ENCODE assay signal across 9 cellular contexts in genomic region chr2:126664234-126664633, GRCh38. TPM values are rescaled to one million over a fixed set of nuclear protein-coding genes. Genes with fewer than 3 reads are reported as not detected.
DNase-seq lines count a peak whose midpoint lies in the region; ATAC-seq, FAIRE-seq and TF ChIP-seq lines count a peak whose summit lies in the region.
"Had no signal": no experiment of that assay in that cellular context is flagged by ENCODE, and none has a peak within 500 bp of the region (broad histone marks: within the 10 kb centered on the region; RNA-seq: fewer than 3 reads in every experiment).

No MANE protein-coding gene starts in this region.

- CTCF ChIA-PET in activated B cell treated with CpG ODN at 0.5 μM for 24 hours (lab: Charles Lee) = interaction anchor here (1.3 kb wide), 1 partner anchor 136 kb away, joined by 7 read pairs; no protein-coding TSS in a partner anchor

- H3K27ac ChIP-seq in smooth muscle cell (ENCODE audit: low read depth) = no peak overlapping the region

- H3K4me1 ChIP-seq in smooth muscle cell (ENCODE audit: low read depth) = no peaks in the 10 kb centered on the region

- peaks cover 76% of the 10 kb centered on the region for H3K4me1 Mint-ChIP-seq in activated B cell treated with CpG ODN at 0.5 μM for 24 hours
- peaks cover 72 to 77% of the 10 kb centered on the region in 2 donors for H3K4me1 Mint-ChIP-seq in stimulated activated naive B cell treated with anti-CD40 and anti-IgM and Interleukin-4, amounts not matched to agents 10 μg/mL and 1 μg/mL and 100 μg/mL, for 72 hours

- no peaks in the 10 kb centered on the region for H3K27me3 ChIP-seq in smooth muscle cell (ENCODE audit: low read depth)

- no peak overlapping the region for H3K9ac ChIP-seq in smooth muscle cell (ENCODE audit: low read depth)

- peak; percentile 15 for DNase-seq in activated T-cell treated with anti-CD3 and anti-CD28 coated beads for 48 hours (ENCODE audit: low read depth)
- DNase-seq in activated T-cell treated with anti-CD3 and anti-CD28 coated beads for 4 hours = no peak
- DNase-seq in activated B cell treated with CpG ODN at 0.5 μM for 24 hours = no peak
- peak; percentile 43 for DNase-seq in stimulated activated naive B cell treated with anti-CD40 and anti-IgM and Interleukin-4, amounts not matched to agents 10 μg/mL and 1 μg/mL and 100 μg/mL, for 72 hours
- DNase-seq in smooth muscle cell (lab: John Stamatoyannopoulos, UW; ENCODE audit: unreplicated experiment) = no peak
- no peak for DNase-seq in NCI-H2171 treated with DMSO at 0.1 percent for 48 hours (lab: John Stamatoyannopoulos, UW)
- no peak for DNase-seq in frontal cortex (ENCODE audit: low spot score in 2 of 2)

- no peaks in the 10 kb centered on the region for H3K9me3 ChIP-seq in smooth muscle cell (replicated peaks; ENCODE audit: low read depth)

- no peaks in the 10 kb centered on the region for H3K9me3 Mint-ChIP-seq in activated B cell treated with CpG ODN at 0.5 μM for 24 hours
- H3K9me3 Mint-ChIP-seq in stimulated activated naive B cell treated with anti-CD40 and anti-IgM and Interleukin-4, amounts not matched to agents 10 μg/mL and 1 μg/mL and 100 μg/mL, for 72 hours = no peaks in the 10 kb centered on the region

- POLR2A ChIA-PET in activated B cell treated with CpG ODN at 0.5 μM for 24 hours (lab: Charles Lee) = interaction anchor here (0.6 to 0.8 kb wide), 2 partner anchors 9 to 1413 kb away, joined by 3 to 4 read pairs; partner anchors contain the start of gene GYPC

- no peak overlapping the region for H3K4me3 ChIP-seq in smooth muscle cell

- TF ChIP-seq CTCF in activated B cell treated with CpG ODN at 0.5 μM for 24 hours (IDR thresholded peaks at IDR 0.05) = no peak
- no peak for TF ChIP-seq CTCF in smooth muscle cell (IDR thresholded peaks at IDR 0.05; ENCODE audit: borderline replicate concordance, insufficient read depth, poor library complexity, severe bottlenecking)

- peaks cover 54% of the 10 kb centered on the region for H4K20me1 ChIP-seq in smooth muscle cell (ENCODE audit: low read depth)

- no peaks in the 10 kb centered on the region for H3K27me3 Mint-ChIP-seq in activated B cell treated with CpG ODN at 0.5 μM for 24 hours
- H3K27me3 Mint-ChIP-seq in stimulated activated naive B cell treated with anti-CD40 and anti-IgM and Interleukin-4, amounts not matched to agents 10 μg/mL and 1 μg/mL and 100 μg/mL, for 72 hours = no peaks in the 10 kb centered on the region

- H3K79me2 ChIP-seq in smooth muscle cell (ENCODE audit: low read depth) = peaks cover 7% of the 10 kb centered on the region

- no peaks in the 10 kb centered on the region for H3F3A ChIP-seq in smooth muscle cell (ENCODE audit: low read depth)

- H3K4me3 Mint-ChIP-seq in activated B cell treated with CpG ODN at 0.5 μM for 24 hours = peak overlapping the region; percentile 74
- peak overlapping the region; percentile 74 to 78 for H3K4me3 Mint-ChIP-seq in stimulated activated naive B cell treated with anti-CD40 and anti-IgM and Interleukin-4, amounts not matched to agents 10 μg/mL and 1 μg/mL and 100 μg/mL, for 72 hours

- H2AFZ ChIP-seq in smooth muscle cell (ENCODE audit: low read depth) = no peak overlapping the region

- WGBS in smooth muscle cell (ENCODE audit: low lambda C conversion rate) = 87% methylated on average over 3 of the region's 3 CpGs

- no peak overlapping the region for H3K4me2 ChIP-seq in smooth muscle cell

- no peaks in the 10 kb centered on the region for H3K36me3 ChIP-seq in smooth muscle cell (ENCODE audit: low read depth)

- H3K36me3 Mint-ChIP-seq in activated B cell treated with CpG ODN at 0.5 μM for 24 hours (ENCODE audit: low read depth) = peaks cover 19% of the 10 kb centered on the region
- H3K36me3 Mint-ChIP-seq in stimulated activated naive B cell treated with anti-CD40 and anti-IgM and Interleukin-4, amounts not matched to agents 10 μg/mL and 1 μg/mL and 100 μg/mL, for 72 hours = peaks cover 31 to 70% of the 10 kb centered on the region in 2 donors

- FAIRE-seq in frontal cortex (lab: Jason Lieb, UNC) = no peak

- peak overlapping the region; percentile 92 for H3K27ac Mint-ChIP-seq in activated B cell treated with CpG ODN at 0.5 μM for 24 hours
- H3K27ac Mint-ChIP-seq in stimulated activated naive B cell treated with anti-CD40 and anti-IgM and Interleukin-4, amounts not matched to agents 10 μg/mL and 1 μg/mL and 100 μg/mL, for 72 hours = peak overlapping the region; percentile 98

- ATAC-seq in HG02852 (IDR thresholded peaks at IDR 0.05; ENCODE audit: unreplicated experiment) (peak; percentile 74), activated B cell treated with CpG ODN at 0.5 μM for 24 hours (ENCODE audit: low read depth) (peak; percentile 80)
- ATAC-seq in stimulated activated naive B cell treated with anti-CD40 and anti-IgM and Interleukin-4, amounts not matched to agents 10 μg/mL and 1 μg/mL and 100 μg/mL, for 72 hours (replicated peaks) = peak; percentile 93 to 94
- ATAC-seq: Panc1 had no signal

- intact Hi-C loops in activated B cell treated with CpG ODN at 0.5 μM for 24 hours (cut with micrococcal nuclease) = loop anchor here (1.0 kb wide), 1 partner anchor 8 kb away; the partner anchor contains the start of gene GYPC

RNA-seq across cellular contexts. Expression of gene GYPC, which starts 8.3 kb away (rescaled TPM):
- 48.1 and 50.1 TPM in 2 replicates for total RNA-seq in activated B cell treated with CpG ODN at 0.5 μM for 24 hours
- 25.5 and 25.7 TPM in 2 replicates for total RNA-seq in smooth muscle cell
- 61.8 and 62.3 TPM in 2 replicates for polyA plus RNA-seq in smooth muscle cell
- total RNA-seq in frontal cortex = 19.6 TPM

Comparison
In these comparisons a context has a peak if more than half of its experiments do, and no peak if none do; other contexts are left out.
1. DNase-seq: peak in activated T-cell treated with anti-CD3 and anti-CD28 coated beads for 48 hours (single experiment) and stimulated activated naive B cell treated with anti-CD40 and anti-IgM and Interleukin-4, amounts not matched to agents 10 μg/mL and 1 μg/mL and 100 μg/mL, for 72 hours (single experiment); none in activated T-cell treated with anti-CD3 and anti-CD28 coated beads for 4 hours (single experiment), activated B cell treated with CpG ODN at 0.5 μM for 24 hours (single experiment), smooth muscle cell (single experiment), NCI-H2171 treated with DMSO at 0.1 percent for 48 hours (single experiment) and frontal cortex (0 of 2).
2. Peak in every context shown above with its lines, with median percentiles within 50 percentile points of each other: ATAC-seq.